In genomic region chr11:65786786-65787636, GRCh38 we compare ENCODE assay signal across 8 cellular contexts. TPM values are rescaled to one million over a fixed set of nuclear protein-coding genes. Genes with fewer than 3 reads are reported as not detected.
DNase-seq lines count a peak whose midpoint lies in the region; ATAC-seq and TF ChIP-seq lines count a peak whose summit lies in the region.

OVOL1 (plus strand) TSS chr11:65787063; CDS start chr11:65787374, 311 bp downstream.

- H3K27ac Mint-ChIP-seq in Calu3 (ENCODE audit: unreplicated experiment) (peak within 1 kb of the TSS; percentile 82), brain (no peak within 1 kb of the TSS), nephron (peak within 1 kb of the TSS in 2 of 3 experiments; percentile 64 to 98)

- H3K4me3 Mint-ChIP-seq in Calu3 (ENCODE audit: low read depth, unreplicated experiment) (peak within 1 kb of the TSS; percentile 86), brain (peak within 1 kb of the TSS; percentile 70 to 78 (median 75)), nephron (peak within 1 kb of the TSS; percentile 69 to 88 (median 87))

- intact Hi-C loops in Calu3 (cut with micrococcal nuclease; ENCODE audit: unreplicated experiment): no loop called here

- no peaks in the 10 kb centered on the region for H3K9me3 Mint-ChIP-seq in Calu3 (ENCODE audit: low read depth, unreplicated experiment)
- peaks cover 0 to 9% (median 0%) of the 10 kb centered on the region in 5 experiments for H3K9me3 Mint-ChIP-seq in brain
- H3K9me3 Mint-ChIP-seq in nephron: no peaks in the 10 kb centered on the region

- CTCF ChIA-PET in Calu3 (lab: Charles Lee): interaction anchor here (1.0 kb wide), 1 partner anchor 332 kb away, joined by 3 read pairs; no protein-coding TSS in a partner anchor

- H3K36me3 Mint-ChIP-seq in Calu3 (ENCODE audit: insufficient read depth, unreplicated experiment) (peaks cover 44% of the 10 kb centered on the region), brain (no peaks in the 10 kb centered on the region), nephron (ENCODE audit: low read depth) (no peaks in the 10 kb centered on the region)

- no peak for TF ChIP-seq CTCF in Calu3 (IDR thresholded peaks at IDR 0.05; ENCODE audit: unreplicated experiment)
- no peak for TF ChIP-seq CTCF in brain (conservative IDR thresholded peaks at IDR 0.05)
- no peak for TF ChIP-seq CTCF in nephron (IDR thresholded peaks at IDR 0.05; ENCODE audit: unreplicated experiment in 3 of 3)

- no peaks in the 10 kb centered on the region for H3K27me3 Mint-ChIP-seq in Calu3 (ENCODE audit: unreplicated experiment)
- H3K27me3 Mint-ChIP-seq in brain: peaks cover 90% of the 10 kb centered on the region
- H3K27me3 Mint-ChIP-seq in nephron (ENCODE audit: low read depth): peaks cover 91% of the 10 kb centered on the region

- BruUV-seq in Calu3 (replicated peaks; lab: Mats Ljungman, UMichigan): no TSS peak

- DNase-seq in Calu3 (peak; percentile 92), NCI-H1105 treated with DMSO at 0.1 percent for 48 hours (lab: John Stamatoyannopoulos, UW) (peak; percentile 60), foreskin melanocyte (no peak), SW 1271 (lab: John Stamatoyannopoulos, UW) (no peak), hippocampal formation (lab: John Stamatoyannopoulos, UW) (no peak)

- H3K4me1 Mint-ChIP-seq in Calu3 (ENCODE audit: low read depth, unreplicated experiment): peaks cover 46% of the 10 kb centered on the region
- H3K4me1 Mint-ChIP-seq in brain: peaks cover 20% of the 10 kb centered on the region
- peaks cover 14% of the 10 kb centered on the region for H3K4me1 Mint-ChIP-seq in nephron

- no peak for ATAC-seq in GM19467 (IDR thresholded peaks at IDR 0.05; ENCODE audit: unreplicated experiment)

RNA-seq across cellular contexts. Expression of gene OVOL1, which starts in this region (rescaled TPM):
- total RNA-seq in Calu3 (2022): 12.7 and 15.2 TPM in 2 replicates
- polyA plus RNA-seq in brain (ENCODE audit: insufficient read depth, low read depth, low replicate concordance): 0.10 TPM

Comparison
In these comparisons a context has a peak if more than half of its experiments do, and no peak if none do; other contexts are left out.
1. DNase-seq: peak in Calu3 (single experiment) and NCI-H1105 treated with DMSO at 0.1 percent for 48 hours (single experiment); none in foreskin melanocyte (single experiment), SW 1271 (0 of 2) and hippocampal formation (0 of 2).
2. H3K27ac Mint-ChIP-seq: peak in Calu3 (single experiment) and nephron (2 of 3); none in brain (0 of 5).
3. Peak in every context shown above with its lines, with median percentiles within 50 percentile points of each other: H3K4me3 Mint-ChIP-seq.